In the genomic region with DNA sequence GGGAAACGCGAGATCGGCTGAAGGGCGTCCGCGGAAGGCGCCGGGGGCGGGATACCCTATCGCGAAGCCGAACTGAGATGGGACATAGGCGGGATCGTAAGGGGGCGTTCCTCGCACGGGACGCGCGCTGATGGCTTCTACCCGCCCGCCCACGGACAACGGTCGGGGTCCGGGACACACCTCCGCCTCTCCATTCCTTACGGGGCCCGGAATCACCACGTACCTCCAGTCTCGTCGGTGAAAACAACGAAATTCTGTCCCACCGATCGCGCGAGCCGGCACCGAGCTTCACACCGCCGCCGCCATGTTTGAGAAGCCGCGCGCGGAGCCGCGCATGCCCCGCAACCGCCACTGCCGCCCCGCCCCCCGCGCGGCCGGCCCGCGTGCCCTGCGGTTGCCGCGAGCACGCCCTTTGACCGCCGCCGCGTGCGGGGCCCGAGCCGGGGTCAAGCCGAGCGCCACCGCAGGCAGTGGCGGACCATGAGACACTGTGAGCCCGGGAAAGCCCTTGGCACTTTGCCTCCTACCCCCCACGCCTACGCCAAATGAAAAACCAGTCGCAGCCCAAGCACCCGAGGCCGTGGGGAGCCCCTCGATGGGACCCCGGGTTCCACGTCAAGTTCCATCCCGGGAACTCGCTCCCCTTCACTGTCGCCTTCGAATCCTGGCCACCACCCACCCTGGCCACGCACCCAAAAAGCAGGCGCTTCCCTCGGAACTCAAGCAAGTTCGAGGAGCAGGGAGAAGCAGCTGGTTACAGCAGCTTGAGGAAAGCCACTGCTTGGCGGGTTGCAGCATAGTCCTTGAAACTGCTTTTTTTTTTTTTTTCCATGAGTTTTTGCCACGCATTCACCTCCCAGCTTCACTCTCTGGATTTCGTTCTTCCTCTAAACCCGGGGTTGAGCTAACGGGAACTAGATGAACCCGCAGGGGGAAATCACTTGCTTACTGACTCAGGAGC, we compare ENCODE assay signal across 1 cellular context.
TF ChIP-seq lines count a peak whose summit lies in the region.

SCML2 (minus strand) TSS at position 320 of the 961 bp plus-strand sequence. CDS start 20,617 bp downstream, outside the sequence.

TF ChIP-seq in K562, 482 proteins besides CTCF, POLR2A, EP300 and RAD21 (continued from another document and continues in another):
- TF ChIP-seq ZNF318 (IDR thresholded peaks at IDR 0.05; ENCODE audit: borderline replicate concordance in 1 of 2, low read depth in 1 of 2) (no peak), LCOR (CRISPR knock-in tag; IDR thresholded peaks at IDR 0.05) (no peak), BCL6 (CRISPR knock-in tag; IDR thresholded peaks at IDR 0.05) (no peak), HOMEZ (CRISPR knock-in tag; IDR thresholded peaks at IDR 0.05) (no peak), POLR2G (IDR thresholded peaks at IDR 0.05; ENCODE audit: low read depth, low read length) (peak; percentile 87), CHD7 (IDR thresholded peaks at IDR 0.05; ENCODE audit: low read depth, low read length) (no peak), ZKSCAN1 (IDR thresholded peaks at IDR 0.05; ENCODE audit: low read depth, low read length) (no peak), TCF3 (CRISPR knock-in tag; IDR thresholded peaks at IDR 0.05) (no peak), ILF3 (IDR thresholded peaks at IDR 0.05; ENCODE audit: borderline replicate concordance) (no peak), TGIF2 (CRISPR knock-in tag; IDR thresholded peaks at IDR 0.05) (no peak; the same call in 1 of the 2 replicates), DDX20 (tag; IDR thresholded peaks at IDR 0.05; ENCODE audit: low read depth) (no peak), ZNF699 (CRISPR knock-in tag; IDR thresholded peaks at IDR 0.05; ENCODE audit: insufficient replicate concordance) (no peak), PRPF4 (IDR thresholded peaks at IDR 0.05; ENCODE audit: insufficient read depth, low read depth, low read length, poor library complexity, severe bottlenecking) (no peak), CTBP1 (IDR thresholded peaks at IDR 0.05; ENCODE audit: borderline replicate concordance) (peak; percentile 33; the same call in 1 of the 2 replicates), ZNF551 (CRISPR knock-in tag; IDR thresholded peaks at IDR 0.05) (no peak)
- TF ChIP-seq, protein P1, sequence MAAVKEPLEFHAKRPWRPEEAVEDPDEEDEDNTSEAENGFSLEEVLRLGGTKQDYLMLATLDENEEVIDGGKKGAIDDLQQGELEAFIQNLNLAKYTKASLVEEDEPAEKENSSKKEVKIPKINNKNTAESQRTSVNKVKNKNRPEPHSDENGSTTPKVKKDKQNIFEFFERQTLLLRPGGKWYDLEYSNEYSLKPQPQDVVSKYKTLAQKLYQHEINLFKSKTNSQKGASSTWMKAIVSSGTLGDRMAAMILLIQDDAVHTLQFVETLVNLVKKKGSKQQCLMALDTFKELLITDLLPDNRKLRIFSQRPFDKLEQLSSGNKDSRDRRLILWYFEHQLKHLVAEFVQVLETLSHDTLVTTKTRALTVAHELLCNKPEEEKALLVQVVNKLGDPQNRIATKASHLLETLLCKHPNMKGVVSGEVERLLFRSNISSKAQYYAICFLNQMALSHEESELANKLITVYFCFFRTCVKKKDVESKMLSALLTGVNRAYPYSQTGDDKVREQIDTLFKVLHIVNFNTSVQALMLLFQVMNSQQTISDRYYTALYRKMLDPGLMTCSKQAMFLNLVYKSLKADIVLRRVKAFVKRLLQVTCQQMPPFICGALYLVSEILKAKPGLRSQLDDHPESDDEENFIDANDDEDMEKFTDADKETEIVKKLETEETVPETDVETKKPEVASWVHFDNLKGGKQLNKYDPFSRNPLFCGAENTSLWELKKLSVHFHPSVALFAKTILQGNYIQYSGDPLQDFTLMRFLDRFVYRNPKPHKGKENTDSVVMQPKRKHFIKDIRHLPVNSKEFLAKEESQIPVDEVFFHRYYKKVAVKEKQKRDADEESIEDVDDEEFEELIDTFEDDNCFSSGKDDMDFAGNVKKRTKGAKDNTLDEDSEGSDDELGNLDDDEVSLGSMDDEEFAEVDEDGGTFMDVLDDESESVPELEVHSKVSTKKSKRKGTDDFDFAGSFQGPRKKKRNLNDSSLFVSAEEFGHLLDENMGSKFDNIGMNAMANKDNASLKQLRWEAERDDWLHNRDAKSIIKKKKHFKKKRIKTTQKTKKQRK (IDR thresholded peaks at IDR 0.05; ENCODE audit: borderline replicate concordance, low read depth, low read length): no peak
- TF ChIP-seq, protein P2, sequence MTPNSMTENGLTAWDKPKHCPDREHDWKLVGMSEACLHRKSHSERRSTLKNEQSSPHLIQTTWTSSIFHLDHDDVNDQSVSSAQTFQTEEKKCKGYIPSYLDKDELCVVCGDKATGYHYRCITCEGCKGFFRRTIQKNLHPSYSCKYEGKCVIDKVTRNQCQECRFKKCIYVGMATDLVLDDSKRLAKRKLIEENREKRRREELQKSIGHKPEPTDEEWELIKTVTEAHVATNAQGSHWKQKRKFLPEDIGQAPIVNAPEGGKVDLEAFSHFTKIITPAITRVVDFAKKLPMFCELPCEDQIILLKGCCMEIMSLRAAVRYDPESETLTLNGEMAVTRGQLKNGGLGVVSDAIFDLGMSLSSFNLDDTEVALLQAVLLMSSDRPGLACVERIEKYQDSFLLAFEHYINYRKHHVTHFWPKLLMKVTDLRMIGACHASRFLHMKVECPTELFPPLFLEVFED (CRISPR knock-in tag; conservative IDR thresholded peaks at IDR 0.05): no peak
